Comparison of ENCODE assay signal across 26 cellular contexts in the genomic region with DNA sequence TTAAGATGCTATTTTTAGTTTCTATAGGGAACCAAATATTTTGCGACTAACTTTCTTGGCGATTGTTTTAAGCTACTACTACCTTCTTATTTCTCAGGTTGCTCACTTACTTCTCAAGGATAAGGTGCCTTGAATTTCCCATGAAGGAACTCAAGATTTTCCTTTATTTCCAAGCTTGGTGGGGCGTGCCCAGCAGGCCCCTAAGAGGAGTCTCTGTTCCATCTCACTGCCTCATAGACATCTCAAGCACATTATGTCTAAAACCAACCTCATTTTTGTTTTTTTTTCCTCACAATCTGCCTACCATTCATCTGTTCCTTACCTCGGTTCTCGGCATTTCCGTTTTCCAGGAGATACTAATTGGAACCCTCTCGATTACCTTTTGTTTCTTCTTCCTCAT.
"Had no signal": no experiment of that assay in that cellular context is flagged by ENCODE, and none has a peak within 500 bp of the region (broad histone marks: within the 10 kb centered on the region; RNA-seq: fewer than 3 reads in every experiment).

No MANE protein-coding gene starts in this region.

- H3K79me2 ChIP-seq: hepatocyte had no signal

- H3K36me3 ChIP-seq: esophagus muscularis mucosa, gastroesophageal sphincter, heart left ventricle, lower lobe of right lung had no signal

- H3K9me3 ChIP-seq: esophagus muscularis mucosa, gastroesophageal sphincter, lower lobe of right lung, mucosa of descending colon had no signal

- H3K4me2 ChIP-seq: hepatocyte had no signal

- H3K27me3 ChIP-seq: dorsolateral prefrontal cortex, esophagus muscularis mucosa, foreskin keratinocyte, gastroesophageal sphincter, heart left ventricle, hepatocyte had no signal

- FAIRE-seq: colon, endothelial cell of umbilical vein, frontal cortex, kidney had no signal

- H2AFZ ChIP-seq: hepatocyte had no signal

- H3K4me1 Mint-ChIP-seq: immature natural killer cell, naive B cell had no signal

- H3K4me3 Mint-ChIP-seq: immature natural killer cell, mesothelial cell of epicardium, naive B cell had no signal

- H3K4me3 ChIP-seq: coronary artery, dorsolateral prefrontal cortex, esophagus muscularis mucosa, gastroesophageal sphincter, heart left ventricle, hepatocyte, lower lobe of right lung, mucosa of descending colon had no signal

- H3K27ac ChIP-seq: coronary artery, dorsolateral prefrontal cortex, esophagus muscularis mucosa, foreskin keratinocyte, gastroesophageal sphincter, heart left ventricle, hepatocyte, lower lobe of right lung had no signal

- ATAC-seq: foreskin keratinocyte, gastroesophageal sphincter, heart left ventricle, left colon, left lobe of liver, left ventricle myocardium superior, lower lobe of right lung, mucosa of descending colon had no signal

- H3K36me3 Mint-ChIP-seq: immature natural killer cell, mesothelial cell of epicardium, naive B cell had no signal

- H3K4me1 ChIP-seq: lower lobe of right lung had no signal

- DNase-seq: dermis blood vessel endothelial cell; dorsolateral prefrontal cortex; effector CD4-positive, alpha-beta T cell; effector memory CD4-positive, alpha-beta T cell; foreskin keratinocyte; heart left ventricle; hypothalamus; immature natural killer cell; islet precursor cell; kidney; kidney glomerular epithelial cell; left colon; left ventricle myocardium superior; lower lobe of right lung; mesenchymal stem cell; mucosa of descending colon; naive B cell had no signal

- H3K27ac Mint-ChIP-seq: immature natural killer cell, mesothelial cell of epicardium had no signal
